In genomic region chr2:239312081-239312501, GRCh38 we compare ENCODE assay signal across 14 cellular contexts.
DNase-seq lines count a peak whose midpoint lies in the region; ATAC-seq and TF ChIP-seq lines count a peak whose summit lies in the region.
"Had no signal": no experiment of that assay in that cellular context is flagged by ENCODE, and none has a peak within 500 bp of the region (broad histone marks: within the 10 kb centered on the region; RNA-seq: fewer than 3 reads in every experiment).

No MANE protein-coding gene starts in this region.

- peaks cover 8 to 12% (median 9%) of the 10 kb centered on the region in 3 donors for H3K36me3 Mint-ChIP-seq in immature natural killer cell

- ATAC-seq in heart right ventricle (no peak), Right ventricle myocardium superior (ENCODE audit: poor library complexity) (no peak)
- ATAC-seq: activated T-helper 17 cell treated with anti-CD3 and anti-CD28 coated beads, Interleukin-2, amount 50 U/mL, for 72 hours had no signal

- no peaks in the 10 kb centered on the region for H3K27me3 ChIP-seq in heart right ventricle
- H3K27me3 ChIP-seq in rectal smooth muscle tissue (ENCODE audit: control insufficient read depth, insufficient read depth, low read length), result no peaks in the 10 kb centered on the region
- no peaks in the 10 kb centered on the region for H3K27me3 ChIP-seq in vagina

- H3K4me3 ChIP-seq in heart right ventricle (no peak overlapping the region), rectal smooth muscle tissue (ENCODE audit: low read length) (no peak overlapping the region), vagina (no peak overlapping the region)
- H3K4me3 ChIP-seq: skin epidermis had no signal

- peak overlapping the region in 1 of 5 donors; percentile 8 for H3K4me3 Mint-ChIP-seq in immature natural killer cell
- H3K4me3 Mint-ChIP-seq: activated T-helper 17 cell treated with anti-CD3 and anti-CD28 coated beads, Interleukin-2, amount 50 U/mL, for 72 hours had no signal

- intact Hi-C loops in heart right ventricle (cut with DNase I) (no loop called here), Right ventricle myocardium superior (cut with DNase I) (loop anchor here (5.0 kb wide), 1 partner anchor 80 kb away; no protein-coding TSS in a partner anchor), vagina (cut with DNase I) (loop anchor here (10.0 kb wide), 1 partner anchor 87 kb away; no protein-coding TSS in a partner anchor)

- H3K9me3 ChIP-seq in heart right ventricle (peaks cover 0 to 10% (median 0%) of the 10 kb centered on the region in 11 donors), vagina (no peaks in the 10 kb centered on the region)

- H3K27me3 Mint-ChIP-seq in immature natural killer cell (ENCODE audit: low read depth in 3 of 3), result no peaks in the 10 kb centered on the region
- H3K27me3 Mint-ChIP-seq: activated T-helper 17 cell treated with anti-CD3 and anti-CD28 coated beads, Interleukin-2, amount 50 U/mL, for 72 hours had no signal

- WGBS in heart right ventricle, 2 donors, result 95% methylated on average over 10 of the region's 10 CpGs

- no peaks in the 10 kb centered on the region for H3K36me3 ChIP-seq in heart right ventricle
- H3K36me3 ChIP-seq in rectal smooth muscle tissue (ENCODE audit: control insufficient read depth, insufficient read depth, low read length), result no peaks in the 10 kb centered on the region
- no peaks in the 10 kb centered on the region for H3K36me3 ChIP-seq in vagina

- TF ChIP-seq CTCF in heart right ventricle (IDR thresholded peaks at IDR 0.05) (no peak), vagina (IDR thresholded peaks at IDR 0.05) (no peak)

- peak overlapping the region in 6 of 10 donors; percentile 47 to 91 (median 74) for H3K27ac ChIP-seq in heart right ventricle
- peak overlapping the region; percentile 95 for H3K27ac ChIP-seq in rectal smooth muscle tissue (ENCODE audit: low read depth, low read length)
- peak overlapping the region; percentile 87 for H3K27ac ChIP-seq in vagina

- peak in 1 of 2 donors; percentile 3 for DNase-seq in heart right ventricle
- DNase-seq in Right ventricle myocardium superior, result no peak
- DNase-seq in immature natural killer cell, result no peak
- DNase-seq in vagina (ENCODE audit: extremely low spot score in 2 of 2), result peak; percentile 40 to 85
- no peak for DNase-seq in stimulated activated naive CD4-positive, alpha-beta T cell (lab: John Stamatoyannopoulos, UW)
- no peak for DNase-seq in glomerular visceral epithelial cell (ENCODE audit: extremely low spot score)
- no peak for DNase-seq in COLO668 (lab: John Stamatoyannopoulos, UW; ENCODE audit: unreplicated experiment)
- DNase-seq: activated CD4-positive, alpha-beta T cell treated with anti-CD3 and anti-CD28 coated beads, Interleukin-2, amount 50 U/mL, for 4 hours; erythroblast; NCI-H1105 treated with DMSO at 0.1 percent for 48 hours; SW 1271 had no signal

- H3K4me1 ChIP-seq in heart right ventricle (peaks cover 28 to 79% (median 75%) of the 10 kb centered on the region in 9 donors), rectal smooth muscle tissue (ENCODE audit: control insufficient read depth, insufficient read depth, low read length) (peaks cover 49% of the 10 kb centered on the region), vagina (peaks cover 43% of the 10 kb centered on the region)

- TF ChIP-seq POLR2A in vagina (IDR thresholded peaks at IDR 0.05), result no peak

- H3K9me3 Mint-ChIP-seq in immature natural killer cell, result no peaks in the 10 kb centered on the region
- H3K9me3 Mint-ChIP-seq: activated T-helper 17 cell treated with anti-CD3 and anti-CD28 coated beads, Interleukin-2, amount 50 U/mL, for 72 hours had no signal

- H3K9ac ChIP-seq in rectal smooth muscle tissue (ENCODE audit: low read length), result no peak overlapping the region

- peak overlapping the region in 4 of 6 donors; percentile 37 to 80 (median 58) for H3K27ac Mint-ChIP-seq in immature natural killer cell
- H3K27ac Mint-ChIP-seq: activated T-helper 17 cell treated with anti-CD3 and anti-CD28 coated beads, Interleukin-2, amount 50 U/mL, for 72 hours had no signal

- peaks cover 24 to 50% of the 10 kb centered on the region in 2 donors for H3K4me1 Mint-ChIP-seq in immature natural killer cell

Comparison
In these comparisons a context has a peak if more than half of its experiments do, and no peak if none do; other contexts are left out.
1. intact Hi-C loops: an anchor here in Right ventricle myocardium superior (5.0 kb wide) and vagina (10.0 kb wide); none called in heart right ventricle.
2. DNase-seq: peak in vagina (2 of 2); none in Right ventricle myocardium superior (single experiment), immature natural killer cell (0 of 3), stimulated activated naive CD4-positive, alpha-beta T cell (0 of 6), glomerular visceral epithelial cell (single experiment) and COLO668 (single experiment).
3. Peak in every context shown above with its lines, with median percentiles within 50 percentile points of each other: H3K27ac ChIP-seq.